ENCODE assay signal across 17 cellular contexts in the genomic region with DNA sequence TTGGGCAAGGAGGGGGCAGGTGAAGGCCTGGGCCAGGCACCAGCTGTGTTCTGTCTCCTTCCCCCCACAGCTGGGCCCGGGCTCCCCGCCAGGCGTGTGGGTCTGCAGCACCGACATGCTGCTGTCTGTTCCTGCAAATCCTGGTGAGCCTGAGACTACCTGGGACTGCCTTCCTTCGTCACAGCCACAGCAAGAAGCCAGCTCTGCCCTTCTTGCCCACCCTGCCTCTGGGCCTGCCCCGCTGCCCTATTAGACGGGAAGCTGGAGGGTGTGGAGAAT.
"Had no signal": no experiment of that assay in that cellular context is flagged by ENCODE, and none has a peak within 500 bp of the region (broad histone marks: within the 10 kb centered on the region; RNA-seq: fewer than 3 reads in every experiment).

No MANE protein-coding gene starts in this region.

- H3K4me2 ChIP-seq: hepatocyte had no signal

- H3K4me3 ChIP-seq: coronary artery, dorsolateral prefrontal cortex, hepatocyte, right atrium auricular region, suprapubic skin, thyroid gland had no signal

- H3K9me3 ChIP-seq: right atrium auricular region, suprapubic skin, thyroid gland had no signal

- DNase-seq: dorsolateral prefrontal cortex; effector CD8-positive, alpha-beta T cell; foreskin melanocyte; head of caudate nucleus; left colon; mesendoderm; naive B cell; stimulated activated CD4-positive, alpha-beta T cell treated with anti-CD3 and anti-CD28 coated beads, Interleukin-12 subunit alpha, Interleukin-12 subunit beta, amount 100 ng/mL, for 4 hours; stimulated activated CD4-positive, alpha-beta T cell treated with anti-CD3 and anti-CD28 coated beads, Interleukin-2, amount 100 ng/mL, for 48 hours; stimulated activated naive CD8-positive, alpha-beta T cell treated with anti-CD3 and anti-CD28 coated beads, Interleukin-15, Interleukin-2, amounts not matched to agents 100 U/mL and 50 U/mL, for 24 hours; thyroid gland had no signal

- ATAC-seq: stimulated activated naive CD8-positive, alpha-beta T cell treated with anti-CD3 and anti-CD28 coated beads, Interleukin-15, Interleukin-2, amounts not matched to agents 100 U/mL and 50 U/mL, for 24 hours had no signal

- H3K27me3 ChIP-seq: dorsolateral prefrontal cortex, hepatocyte, right atrium auricular region, suprapubic skin, thyroid gland had no signal

- H2AFZ ChIP-seq: hepatocyte had no signal

- H3K79me2 ChIP-seq: hepatocyte had no signal

- H3K4me1 ChIP-seq: right atrium auricular region, suprapubic skin, thyroid gland had no signal

- H3K27ac ChIP-seq: coronary artery, dorsolateral prefrontal cortex, hepatocyte, right atrium auricular region, suprapubic skin, thyroid gland had no signal

- FAIRE-seq: small intestine, urothelium cell line had no signal
